In genomic region chr1:242430956-242431355, GRCh38 we compare ENCODE assay signal across 9 cellular contexts.
"Had no signal": no experiment of that assay in that cellular context is flagged by ENCODE, and none has a peak within 500 bp of the region (broad histone marks: within the 10 kb centered on the region; RNA-seq: fewer than 3 reads in every experiment).

No MANE protein-coding gene starts in this region.

- ATAC-seq: GM23338, HCT116, HepG2 had no signal

- FAIRE-seq: HepG2 had no signal

- H3K36me3 ChIP-seq: HAP-1 had no signal

- DNase-seq: H7, HFFc6, KBM-7 had no signal

- H3K9me3 ChIP-seq: HAP-1 had no signal

- H2AFZ ChIP-seq: GM23338 had no signal

- H3K4me3 ChIP-seq: GM23338, HAP-1 had no signal

- H3K27ac ChIP-seq: HL-60, KMS-11 had no signal

- H3K9ac ChIP-seq: KMS-11 had no signal

- H3K4me2 ChIP-seq: GM23338, KMS-11 had no signal
